ENCODE assay signal across 31 cellular contexts in genomic region chr10:78857193-78857592, GRCh38.
"Had no signal": no experiment of that assay in that cellular context is flagged by ENCODE, and none has a peak within 500 bp of the region (broad histone marks: within the 10 kb centered on the region; RNA-seq: fewer than 3 reads in every experiment).

No MANE protein-coding gene starts in this region.

- H3K9me3 ChIP-seq: adrenal gland, body of pancreas, breast epithelium had no signal

- H3K4me3 ChIP-seq: adrenal gland, body of pancreas, breast epithelium had no signal

- H3K36me3 ChIP-seq: adrenal gland, brain microvascular endothelial cell, breast epithelium had no signal

- ATAC-seq: activated CD8-positive, alpha-beta T cell treated with anti-CD3 and anti-CD28 coated beads for 36 hours; activated naive CD4-positive, alpha-beta T cell treated with anti-CD3 and anti-CD28 coated beads, Interleukin-2, amount 50 U/mL, for 72 hours; activated T-cell treated with anti-CD3 and anti-CD28 coated beads, Interleukin-2, amount 50 U/mL, for 4 hours; activated T-cell treated with anti-CD3 and anti-CD28 coated beads, Interleukin-2, amount 50 U/mL, for 72 hours; activated T-helper 17 cell treated with anti-CD3 and anti-CD28 coated beads, Interleukin-2, amount 50 U/mL, for 72 hours had no signal

- H3K27ac ChIP-seq: adrenal gland, body of pancreas, brain microvascular endothelial cell, breast epithelium, VCaP had no signal

- H3K4me1 ChIP-seq: breast epithelium had no signal

- DNase-seq: activated B cell treated with CpG ODN at 0.5 μM for 24 hours; activated CD4-positive, alpha-beta memory T cell treated with anti-CD3 and anti-CD28 coated beads for 36 hours; activated CD4-positive, alpha-beta T cell treated with anti-CD3 and anti-CD28 coated beads for 4 hours; activated CD4-positive, alpha-beta T cell treated with anti-CD3 and anti-CD28 coated beads, Interleukin-2, amount 10 ng/mL, durations not matched to agents 24 days and 14 days; activated CD4-positive, alpha-beta T cell treated with anti-CD3 and anti-CD28 coated beads, Interleukin-2, amount 50 U/mL, for 1 hour; activated CD4-positive, alpha-beta T cell treated with anti-CD3 and anti-CD28 coated beads, Interleukin-2, amount 50 U/mL, for 4 hours; activated CD4-positive, CD25-positive, alpha-beta regulatory T cell treated with anti-CD3 and anti-CD28 coated beads, Interleukin-2, amount 50 U/mL, for 72 hours; activated CD8-positive, alpha-beta memory T cell treated with anti-CD3 and anti-CD28 coated beads, Interleukin-2, amount 50 U/mL, for 4 hours; activated CD8-positive, alpha-beta T cell treated with anti-CD3 and anti-CD28 coated beads for 36 hours; activated effector memory CD4-positive, alpha-beta T cell treated with anti-CD3 and anti-CD28 coated beads, Interleukin-2, amount 50 U/mL, for 16 hours; activated gamma-delta T cell treated with Interleukin-2 at 50 U/mL for 16 hours; activated naive CD4-positive, alpha-beta T cell; activated naive CD4-positive, alpha-beta T cell treated with anti-CD3 and anti-CD28 coated beads for 36 hours; activated naive CD4-positive, alpha-beta T cell treated with anti-CD3 and anti-CD28 coated beads, Interleukin-2, amount 50 U/mL, for 16 hours; activated naive CD8-positive, alpha-beta T cell treated with anti-CD3 and anti-CD28 coated beads for 36 hours; activated T-cell treated with anti-CD3 and anti-CD28 coated beads for 4 hours; activated T-cell treated with anti-CD3 and anti-CD28 coated beads, Interleukin-2, amount 50 U/mL, for 1 hour; activated T-cell treated with anti-CD3 and anti-CD28 coated beads, Interleukin-2, amount 50 U/mL, for 4 hours; activated T-cell treated with anti-CD3 and anti-CD28 coated beads, Interleukin-2, amount 50 U/mL, for 72 hours; amniotic stem cell; brain microvascular endothelial cell; SW 1271; T-helper 1 cell; T-helper 2 cell; T-helper 9 cell had no signal

- H3K27me3 ChIP-seq: adrenal gland, body of pancreas, breast epithelium had no signal
